ENCODE assay signal across 1 cellular context in the genomic region with DNA sequence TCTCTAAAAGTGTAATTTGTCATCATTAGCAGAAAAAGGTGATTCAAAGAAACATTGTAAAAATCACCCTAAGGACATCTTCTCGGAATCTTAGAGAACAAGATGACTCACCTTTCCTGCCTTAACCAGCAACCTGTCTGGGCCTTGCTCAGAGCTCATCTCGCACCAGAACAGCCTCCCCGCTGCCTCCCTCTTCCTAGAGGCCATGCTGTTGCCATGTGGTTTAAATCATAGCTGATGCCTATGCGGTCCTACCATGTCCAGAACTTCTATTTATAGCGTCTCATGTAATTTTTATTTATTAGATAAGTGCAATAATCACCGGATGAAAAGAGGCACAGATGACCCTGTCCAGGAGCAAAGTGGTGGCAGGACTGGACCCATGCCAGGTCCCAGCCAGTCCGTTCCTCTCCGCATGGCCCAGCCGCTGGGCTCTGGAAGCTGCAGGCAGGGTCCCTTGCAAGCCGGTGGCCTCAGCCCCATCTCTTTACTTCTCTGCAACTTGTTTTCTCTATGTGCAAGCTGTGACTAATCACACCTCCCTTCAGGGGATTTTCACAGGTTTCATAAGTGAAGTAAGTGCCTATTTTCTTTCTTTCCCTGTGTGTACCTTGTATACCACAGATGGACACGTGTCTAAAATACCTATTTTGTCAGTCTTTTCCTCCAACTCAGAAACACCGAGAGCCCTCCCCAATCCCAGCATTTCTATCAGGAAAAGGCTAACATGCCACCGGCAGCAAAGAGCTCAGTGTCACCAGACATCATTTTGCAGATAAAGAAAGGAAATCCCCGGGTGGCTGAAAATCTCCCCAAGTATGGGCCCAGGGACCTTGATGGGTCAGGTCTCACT.
A peak's percentile ranks its signal among the peaks of the same experiment; 100 is the strongest.
TF ChIP-seq lines count a peak whose summit lies in the region.

No MANE protein-coding gene starts in this region.

TF ChIP-seq in GM12878, 131 proteins besides CTCF, POLR2A, EP300 and RAD21 (continued from another document and continues in another):
- TF ChIP-seq, protein P1, sequence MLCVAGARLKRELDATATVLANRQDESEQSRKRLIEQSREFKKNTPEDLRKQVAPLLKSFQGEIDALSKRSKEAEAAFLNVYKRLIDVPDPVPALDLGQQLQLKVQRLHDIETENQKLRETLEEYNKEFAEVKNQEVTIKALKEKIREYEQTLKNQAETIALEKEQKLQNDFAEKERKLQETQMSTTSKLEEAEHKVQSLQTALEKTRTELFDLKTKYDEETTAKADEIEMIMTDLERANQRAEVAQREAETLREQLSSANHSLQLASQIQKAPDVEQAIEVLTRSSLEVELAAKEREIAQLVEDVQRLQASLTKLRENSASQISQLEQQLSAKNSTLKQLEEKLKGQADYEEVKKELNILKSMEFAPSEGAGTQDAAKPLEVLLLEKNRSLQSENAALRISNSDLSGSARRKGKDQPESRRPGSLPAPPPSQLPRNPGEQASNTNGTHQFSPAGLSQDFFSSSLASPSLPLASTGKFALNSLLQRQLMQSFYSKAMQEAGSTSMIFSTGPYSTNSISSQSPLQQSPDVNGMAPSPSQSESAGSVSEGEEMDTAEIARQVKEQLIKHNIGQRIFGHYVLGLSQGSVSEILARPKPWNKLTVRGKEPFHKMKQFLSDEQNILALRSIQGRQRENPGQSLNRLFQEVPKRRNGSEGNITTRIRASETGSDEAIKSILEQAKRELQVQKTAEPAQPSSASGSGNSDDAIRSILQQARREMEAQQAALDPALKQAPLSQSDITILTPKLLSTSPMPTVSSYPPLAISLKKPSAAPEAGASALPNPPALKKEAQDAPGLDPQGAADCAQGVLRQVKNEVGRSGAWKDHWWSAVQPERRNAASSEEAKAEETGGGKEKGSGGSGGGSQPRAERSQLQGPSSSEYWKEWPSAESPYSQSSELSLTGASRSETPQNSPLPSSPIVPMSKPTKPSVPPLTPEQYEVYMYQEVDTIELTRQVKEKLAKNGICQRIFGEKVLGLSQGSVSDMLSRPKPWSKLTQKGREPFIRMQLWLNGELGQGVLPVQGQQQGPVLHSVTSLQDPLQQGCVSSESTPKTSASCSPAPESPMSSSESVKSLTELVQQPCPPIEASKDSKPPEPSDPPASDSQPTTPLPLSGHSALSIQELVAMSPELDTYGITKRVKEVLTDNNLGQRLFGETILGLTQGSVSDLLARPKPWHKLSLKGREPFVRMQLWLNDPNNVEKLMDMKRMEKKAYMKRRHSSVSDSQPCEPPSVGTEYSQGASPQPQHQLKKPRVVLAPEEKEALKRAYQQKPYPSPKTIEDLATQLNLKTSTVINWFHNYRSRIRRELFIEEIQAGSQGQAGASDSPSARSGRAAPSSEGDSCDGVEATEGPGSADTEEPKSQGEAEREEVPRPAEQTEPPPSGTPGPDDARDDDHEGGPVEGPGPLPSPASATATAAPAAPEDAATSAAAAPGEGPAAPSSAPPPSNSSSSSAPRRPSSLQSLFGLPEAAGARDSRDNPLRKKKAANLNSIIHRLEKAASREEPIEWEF (IDR thresholded peaks at IDR 0.05; ENCODE audit: insufficient replicate concordance, low read depth, low read length) = no peak
- TF ChIP-seq BCL11A (IDR thresholded peaks at IDR 0.05; ENCODE audit: low read depth, low read length) = no peak
- TF ChIP-seq, protein P2, sequence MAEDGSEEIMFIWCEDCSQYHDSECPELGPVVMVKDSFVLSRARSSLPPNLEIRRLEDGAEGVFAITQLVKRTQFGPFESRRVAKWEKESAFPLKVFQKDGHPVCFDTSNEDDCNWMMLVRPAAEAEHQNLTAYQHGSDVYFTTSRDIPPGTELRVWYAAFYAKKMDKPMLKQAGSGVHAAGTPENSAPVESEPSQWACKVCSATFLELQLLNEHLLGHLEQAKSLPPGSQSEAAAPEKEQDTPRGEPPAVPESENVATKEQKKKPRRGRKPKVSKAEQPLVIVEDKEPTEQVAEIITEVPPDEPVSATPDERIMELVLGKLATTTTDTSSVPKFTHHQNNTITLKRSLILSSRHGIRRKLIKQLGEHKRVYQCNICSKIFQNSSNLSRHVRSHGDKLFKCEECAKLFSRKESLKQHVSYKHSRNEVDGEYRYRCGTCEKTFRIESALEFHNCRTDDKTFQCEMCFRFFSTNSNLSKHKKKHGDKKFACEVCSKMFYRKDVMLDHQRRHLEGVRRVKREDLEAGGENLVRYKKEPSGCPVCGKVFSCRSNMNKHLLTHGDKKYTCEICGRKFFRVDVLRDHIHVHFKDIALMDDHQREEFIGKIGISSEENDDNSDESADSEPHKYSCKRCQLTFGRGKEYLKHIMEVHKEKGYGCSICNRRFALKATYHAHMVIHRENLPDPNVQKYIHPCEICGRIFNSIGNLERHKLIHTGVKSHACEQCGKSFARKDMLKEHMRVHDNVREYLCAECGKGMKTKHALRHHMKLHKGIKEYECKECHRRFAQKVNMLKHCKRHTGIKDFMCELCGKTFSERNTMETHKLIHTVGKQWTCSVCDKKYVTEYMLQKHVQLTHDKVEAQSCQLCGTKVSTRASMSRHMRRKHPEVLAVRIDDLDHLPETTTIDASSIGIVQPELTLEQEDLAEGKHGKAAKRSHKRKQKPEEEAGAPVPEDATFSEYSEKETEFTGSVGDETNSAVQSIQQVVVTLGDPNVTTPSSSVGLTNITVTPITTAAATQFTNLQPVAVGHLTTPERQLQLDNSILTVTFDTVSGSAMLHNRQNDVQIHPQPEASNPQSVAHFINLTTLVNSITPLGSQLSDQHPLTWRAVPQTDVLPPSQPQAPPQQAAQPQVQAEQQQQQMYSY (CRISPR knock-in tag; IDR thresholded peaks at IDR 0.05) = no peak
- peak; percentile 19; the same call in 1 of the 2 replicates for TF ChIP-seq HDGF (IDR thresholded peaks at IDR 0.05)
- peak; percentile 83 for TF ChIP-seq ATF7 (IDR thresholded peaks at IDR 0.05; ENCODE audit: low read depth)
- TF ChIP-seq, protein P3, sequence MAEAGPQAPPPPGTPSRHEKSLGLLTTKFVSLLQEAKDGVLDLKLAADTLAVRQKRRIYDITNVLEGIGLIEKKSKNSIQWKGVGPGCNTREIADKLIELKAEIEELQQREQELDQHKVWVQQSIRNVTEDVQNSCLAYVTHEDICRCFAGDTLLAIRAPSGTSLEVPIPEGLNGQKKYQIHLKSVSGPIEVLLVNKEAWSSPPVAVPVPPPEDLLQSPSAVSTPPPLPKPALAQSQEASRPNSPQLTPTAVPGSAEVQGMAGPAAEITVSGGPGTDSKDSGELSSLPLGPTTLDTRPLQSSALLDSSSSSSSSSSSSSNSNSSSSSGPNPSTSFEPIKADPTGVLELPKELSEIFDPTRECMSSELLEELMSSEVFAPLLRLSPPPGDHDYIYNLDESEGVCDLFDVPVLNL (IDR thresholded peaks at IDR 0.05; ENCODE audit: low read depth, low read length) = no peak
- no peak for TF ChIP-seq TCF7 (IDR thresholded peaks at IDR 0.05; ENCODE audit: borderline replicate concordance)
- peak; percentile 75; the same call in 1 of the 2 replicates for TF ChIP-seq MTA3 (IDR thresholded peaks at IDR 0.05; ENCODE audit: borderline replicate concordance, low read length)
- TF ChIP-seq, protein P4, sequence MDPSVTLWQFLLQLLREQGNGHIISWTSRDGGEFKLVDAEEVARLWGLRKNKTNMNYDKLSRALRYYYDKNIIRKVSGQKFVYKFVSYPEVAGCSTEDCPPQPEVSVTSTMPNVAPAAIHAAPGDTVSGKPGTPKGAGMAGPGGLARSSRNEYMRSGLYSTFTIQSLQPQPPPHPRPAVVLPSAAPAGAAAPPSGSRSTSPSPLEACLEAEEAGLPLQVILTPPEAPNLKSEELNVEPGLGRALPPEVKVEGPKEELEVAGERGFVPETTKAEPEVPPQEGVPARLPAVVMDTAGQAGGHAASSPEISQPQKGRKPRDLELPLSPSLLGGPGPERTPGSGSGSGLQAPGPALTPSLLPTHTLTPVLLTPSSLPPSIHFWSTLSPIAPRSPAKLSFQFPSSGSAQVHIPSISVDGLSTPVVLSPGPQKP (IDR thresholded peaks at IDR 0.05; ENCODE audit: low read depth, low read length) = no peak
- no peak for TF ChIP-seq NFXL1 (IDR thresholded peaks at IDR 0.05; ENCODE audit: borderline replicate concordance)
- TF ChIP-seq WRNIP1 (IDR thresholded peaks at IDR 0.05; ENCODE audit: borderline replicate concordance, low read depth, low read length) = no peak
- TF ChIP-seq NR2C1 (IDR thresholded peaks at IDR 0.05) = no peak
- TF ChIP-seq, protein P5, sequence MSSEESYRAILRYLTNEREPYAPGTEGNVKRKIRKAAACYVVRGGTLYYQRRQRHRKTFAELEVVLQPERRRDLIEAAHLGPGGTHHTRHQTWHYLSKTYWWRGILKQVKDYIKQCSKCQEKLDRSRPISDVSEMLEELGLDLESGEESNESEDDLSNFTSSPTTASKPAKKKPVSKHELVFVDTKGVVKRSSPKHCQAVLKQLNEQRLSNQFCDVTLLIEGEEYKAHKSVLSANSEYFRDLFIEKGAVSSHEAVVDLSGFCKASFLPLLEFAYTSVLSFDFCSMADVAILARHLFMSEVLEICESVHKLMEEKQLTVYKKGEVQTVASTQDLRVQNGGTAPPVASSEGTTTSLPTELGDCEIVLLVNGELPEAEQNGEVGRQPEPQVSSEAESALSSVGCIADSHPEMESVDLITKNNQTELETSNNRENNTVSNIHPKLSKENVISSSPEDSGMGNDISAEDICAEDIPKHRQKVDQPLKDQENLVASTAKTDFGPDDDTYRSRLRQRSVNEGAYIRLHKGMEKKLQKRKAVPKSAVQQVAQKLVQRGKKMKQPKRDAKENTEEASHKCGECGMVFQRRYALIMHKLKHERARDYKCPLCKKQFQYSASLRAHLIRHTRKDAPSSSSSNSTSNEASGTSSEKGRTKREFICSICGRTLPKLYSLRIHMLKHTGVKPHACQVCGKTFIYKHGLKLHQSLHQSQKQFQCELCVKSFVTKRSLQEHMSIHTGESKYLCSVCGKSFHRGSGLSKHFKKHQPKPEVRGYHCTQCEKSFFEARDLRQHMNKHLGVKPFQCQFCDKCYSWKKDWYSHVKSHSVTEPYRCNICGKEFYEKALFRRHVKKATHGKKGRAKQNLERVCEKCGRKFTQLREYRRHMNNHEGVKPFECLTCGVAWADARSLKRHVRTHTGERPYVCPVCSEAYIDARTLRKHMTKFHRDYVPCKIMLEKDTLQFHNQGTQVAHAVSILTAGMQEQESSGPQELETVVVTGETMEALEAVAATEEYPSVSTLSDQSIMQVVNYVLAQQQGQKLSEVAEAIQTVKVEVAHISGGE (CRISPR knock-in tag; IDR thresholded peaks at IDR 0.05) = no peak
- peak; percentile 63; the same call in 1 of the 2 replicates for TF ChIP-seq NBN (IDR thresholded peaks at IDR 0.05)
- no peak for TF ChIP-seq ZNF207 (IDR thresholded peaks at IDR 0.05; ENCODE audit: borderline replicate concordance)
- peak; percentile 91 for TF ChIP-seq RAD51 (IDR thresholded peaks at IDR 0.05)
- no peak for TF ChIP-seq LARP7 (IDR thresholded peaks at IDR 0.05)
- no peak for TF ChIP-seq BRCA1 (IDR thresholded peaks at IDR 0.05; ENCODE audit: low read depth, low read length)
- no peak for TF ChIP-seq FOS (IDR thresholded peaks at IDR 0.05; ENCODE audit: borderline replicate concordance, extremely low read depth, insufficient read length)
- no peak for TF ChIP-seq SMAD1 (IDR thresholded peaks at IDR 0.05; ENCODE audit: low read depth, partially characterized antibody)
- peak; percentile 75 for TF ChIP-seq EED (IDR thresholded peaks at IDR 0.05; ENCODE audit: low read depth)
- TF ChIP-seq CHD2 (IDR thresholded peaks at IDR 0.05; ENCODE audit: borderline replicate concordance, low read depth, low read length) = peak; percentile 54; the same call in 1 of the 2 replicates
- TF ChIP-seq, protein P6, sequence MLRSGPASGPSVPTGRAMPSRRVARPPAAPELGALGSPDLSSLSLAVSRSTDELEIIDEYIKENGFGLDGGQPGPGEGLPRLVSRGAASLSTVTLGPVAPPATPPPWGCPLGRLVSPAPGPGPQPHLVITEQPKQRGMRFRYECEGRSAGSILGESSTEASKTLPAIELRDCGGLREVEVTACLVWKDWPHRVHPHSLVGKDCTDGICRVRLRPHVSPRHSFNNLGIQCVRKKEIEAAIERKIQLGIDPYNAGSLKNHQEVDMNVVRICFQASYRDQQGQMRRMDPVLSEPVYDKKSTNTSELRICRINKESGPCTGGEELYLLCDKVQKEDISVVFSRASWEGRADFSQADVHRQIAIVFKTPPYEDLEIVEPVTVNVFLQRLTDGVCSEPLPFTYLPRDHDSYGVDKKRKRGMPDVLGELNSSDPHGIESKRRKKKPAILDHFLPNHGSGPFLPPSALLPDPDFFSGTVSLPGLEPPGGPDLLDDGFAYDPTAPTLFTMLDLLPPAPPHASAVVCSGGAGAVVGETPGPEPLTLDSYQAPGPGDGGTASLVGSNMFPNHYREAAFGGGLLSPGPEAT (IDR thresholded peaks at IDR 0.05; ENCODE audit: low read depth) = peak; percentile 97
- TF ChIP-seq, protein P7, sequence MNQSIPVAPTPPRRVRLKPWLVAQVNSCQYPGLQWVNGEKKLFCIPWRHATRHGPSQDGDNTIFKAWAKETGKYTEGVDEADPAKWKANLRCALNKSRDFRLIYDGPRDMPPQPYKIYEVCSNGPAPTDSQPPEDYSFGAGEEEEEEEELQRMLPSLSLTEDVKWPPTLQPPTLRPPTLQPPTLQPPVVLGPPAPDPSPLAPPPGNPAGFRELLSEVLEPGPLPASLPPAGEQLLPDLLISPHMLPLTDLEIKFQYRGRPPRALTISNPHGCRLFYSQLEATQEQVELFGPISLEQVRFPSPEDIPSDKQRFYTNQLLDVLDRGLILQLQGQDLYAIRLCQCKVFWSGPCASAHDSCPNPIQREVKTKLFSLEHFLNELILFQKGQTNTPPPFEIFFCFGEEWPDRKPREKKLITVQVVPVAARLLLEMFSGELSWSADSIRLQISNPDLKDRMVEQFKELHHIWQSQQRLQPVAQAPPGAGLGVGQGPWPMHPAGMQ (IDR thresholded peaks at IDR 0.05; ENCODE audit: borderline replicate concordance) = no peak
- peak; percentile 73 for TF ChIP-seq FOXM1 (IDR thresholded peaks at IDR 0.05; ENCODE audit: low read depth, low read length)
- TF ChIP-seq MTA2 (IDR thresholded peaks at IDR 0.05; ENCODE audit: low read depth) = peak; percentile 66
- TF ChIP-seq MEF2A (IDR thresholded peaks at IDR 0.05; ENCODE audit: insufficient read depth, low read depth, low read length) = peak; percentile 85
- no peak for TF ChIP-seq SREBF2 (IDR thresholded peaks at IDR 0.05; ENCODE audit: low read length)
- peak; percentile 90 for TF ChIP-seq RELA (IDR thresholded peaks at IDR 0.05; ENCODE audit: borderline replicate concordance, partially characterized antibody)
- no peak for TF ChIP-seq EZH2 (IDR thresholded peaks at IDR 0.05; ENCODE audit: borderline replicate concordance, control insufficient read depth, low read depth, low read length)
- no peak for TF ChIP-seq GATAD2B (conservative IDR thresholded peaks at IDR 0.05; ENCODE audit: low read depth)
- TF ChIP-seq SPI1 (IDR thresholded peaks at IDR 0.05; ENCODE audit: borderline replicate concordance, insufficient read depth, low read depth, low read length) = no peak
- TF ChIP-seq KDM1A (IDR thresholded peaks at IDR 0.05; ENCODE audit: borderline replicate concordance) = no peak
- TF ChIP-seq CEBPB (IDR thresholded peaks at IDR 0.05; ENCODE audit: borderline replicate concordance in 1 of 2, low read depth in 2 of 2, low read length in 2 of 2) = no peak
- no peak for TF ChIP-seq NR2C2 (IDR thresholded peaks at IDR 0.05; ENCODE audit: borderline replicate concordance, control insufficient read depth, insufficient read length, low read depth)
- no peak for TF ChIP-seq ZNF24 (IDR thresholded peaks at IDR 0.05)
- no peak for TF ChIP-seq NFYA (IDR thresholded peaks at IDR 0.05; ENCODE audit: borderline replicate concordance, low read depth, low read length)
- no peak for TF ChIP-seq SRF (IDR thresholded peaks at IDR 0.05; ENCODE audit: low read depth in 2 of 2, low read length in 2 of 2)
- TF ChIP-seq ZZZ3 (IDR thresholded peaks at IDR 0.05; ENCODE audit: control insufficient read depth, insufficient read length, low read depth) = no peak
- no peak for TF ChIP-seq ZNF274 (IDR thresholded peaks at IDR 0.05; ENCODE audit: insufficient read depth, insufficient read length)
- TF ChIP-seq PAX5 (IDR thresholded peaks at IDR 0.05; ENCODE audit: borderline replicate concordance, low read depth, low read length) = no peak
